ENCODE assay signal across 8 cellular contexts in genomic region chr1:68497358-68497698, GRCh38. TPM values are rescaled to one million over a fixed set of nuclear protein-coding genes. Genes with fewer than 3 reads are reported as not detected.
DNase-seq lines count a peak whose midpoint lies in the region; ATAC-seq, FAIRE-seq and TF ChIP-seq lines count a peak whose summit lies in the region.

No MANE protein-coding gene starts in this region.

- peak overlapping the region; percentile 87 for H3K27ac ChIP-seq in GM12878 (ENCODE audit: control insufficient read depth, insufficient read depth)

- in situ Hi-C loops in GM12878 (cut with MboI): no loop called here

- intact Hi-C loops in GM12878 (cut with micrococcal nuclease; ENCODE audit: unreplicated experiment): no loop called here
- intact Hi-C loops in mucosa of descending colon (cut with DNase I, micrococcal nuclease): no loop called here

- H3K4me3 ChIP-seq in GM12878: peak overlapping the region; percentile 82; the same call in 1 of the 2 replicates
- H3K4me3 ChIP-seq in mucosa of descending colon: no peak overlapping the region

- no TSS peak for BruUV-seq in GM12878 (replicated peaks; lab: Mats Ljungman, UMichigan)

- H3K79me2 ChIP-seq in GM12878 (ENCODE audit: control insufficient read depth, insufficient read depth, low read length): peaks cover 19% of the 10 kb centered on the region

- FAIRE-seq in GM12878 (lab: Jason Lieb, UNC): no peak

- 0% methylated on average over 3 of the region's 3 CpGs for WGBS in GM12878 (ENCODE audit: insufficient coverage, insufficient replicate concordance, low lambda C conversion rate, missing lambda C conversion rate)

- no peak for TF ChIP-seq POLR2A in GM12878 (IDR thresholded peaks at IDR 0.05; ENCODE audit: low read depth, low read length)

- H3K36me3 ChIP-seq in GM12878 (ENCODE audit: control insufficient read depth in 2 of 2, insufficient read depth in 2 of 2, low read length in 1 of 2): no peaks in the 10 kb centered on the region
- H3K36me3 ChIP-seq in mucosa of descending colon (ENCODE audit: low read depth): no peaks in the 10 kb centered on the region

- TF ChIP-seq CTCF in GM12878 (IDR thresholded peaks at IDR 0.05 in 2 of 3, conservative IDR thresholded peaks at IDR 0.05 in 1 of 3; ENCODE audit: control insufficient read depth in 2 of 3, extremely low read depth in 1 of 3, insufficient read depth in 1 of 3, low read depth in 3 of 3, low read length in 3 of 3) (no peak), mucosa of descending colon (IDR thresholded peaks at IDR 0.05) (no peak)

- TF ChIP-seq RAD21 in GM12878 (IDR thresholded peaks at IDR 0.05; ENCODE audit: insufficient read depth, low read depth, low read length): no peak

- H2AFZ ChIP-seq in GM12878 (ENCODE audit: control insufficient read depth, low read depth, low read length): peak overlapping the region; percentile 95

- H3K9ac ChIP-seq in GM12878 (ENCODE audit: control insufficient read depth, insufficient read depth, low read length): peak overlapping the region; percentile 84

- RAD21 ChIA-PET in GM12878 (lab: Charles Lee; ENCODE audit: unreplicated experiment): no interaction called here

- H3K9me3 ChIP-seq in GM12878 (replicated peaks; ENCODE audit: control insufficient read depth, insufficient read depth, low read length) (no peaks in the 10 kb centered on the region), mucosa of descending colon (no peaks in the 10 kb centered on the region)

- SMC1A ChIA-PET in GM12878 (lab: Charles Lee; ENCODE audit: uncharacterized antibody, unreplicated experiment): interaction anchor here (2.3 kb wide), 1 partner anchor 9 kb away, joined by 11 read pairs; no protein-coding TSS in a partner anchor

- ATAC-seq in GM19395 (IDR thresholded peaks at IDR 0.05; ENCODE audit: unreplicated experiment) (peak; percentile 25), HG03139 (IDR thresholded peaks at IDR 0.05; ENCODE audit: unreplicated experiment) (peak; percentile 5), GM12878 (peak; percentile 10), mucosa of descending colon (peak; percentile 6)

- no peaks in the 10 kb centered on the region for H3K27me3 ChIP-seq in GM12878 (replicated peaks in 1 of 2; ENCODE audit: control insufficient read depth in 2 of 2, insufficient read depth in 2 of 2, low read length in 1 of 2)

- TF ChIP-seq EP300 in GM12878 (IDR thresholded peaks at IDR 0.05; ENCODE audit: borderline replicate concordance in 1 of 2, control insufficient read depth in 1 of 2, low read depth in 2 of 2, low read length in 2 of 2): no peak

- CTCF ChIA-PET in GM12878 (lab: Yijun Ruan, JAX): interaction anchor here (0.5 kb wide), 1 partner anchor 177 kb away, joined by 3 read pairs; no protein-coding TSS in a partner anchor

- POLR2A ChIA-PET in GM12878 (lab: Charles Lee): interaction anchor here (1.9 kb wide), 1 partner anchor 9 kb away, joined by 6 read pairs; no protein-coding TSS in a partner anchor

- H4K20me1 ChIP-seq in GM12878 (ENCODE audit: control insufficient read depth, insufficient read depth): no peaks in the 10 kb centered on the region

- DNase-seq in GM12878 (ENCODE audit: low read depth, low spot score) (no peak), mucosa of descending colon (no peak), mesenteric fat pad (ENCODE audit: low spot score) (no peak), C1 segment of cervical spinal cord (lab: John Stamatoyannopoulos, UW) (no peak), KG1 (lab: John Stamatoyannopoulos, UW) (no peak), cerebellum (ENCODE audit: low spot score) (no peak)

- H3K4me1 ChIP-seq in GM12878 (ENCODE audit: control insufficient read depth, insufficient read depth, low read length) (no peaks in the 10 kb centered on the region; the same call in 1 of the 2 replicates), mucosa of descending colon (ENCODE audit: low read depth) (peaks cover 12% of the 10 kb centered on the region)

- peak overlapping the region; percentile 79 for H3K4me2 ChIP-seq in GM12878 (ENCODE audit: control insufficient read depth, insufficient read depth)

TF ChIP-seq in GM12878, 131 proteins besides CTCF, POLR2A, EP300 and RAD21 (continues in another document):
- TF ChIP-seq NFXL1 (IDR thresholded peaks at IDR 0.05; ENCODE audit: borderline replicate concordance): no peak
- TF ChIP-seq CBFB (IDR thresholded peaks at IDR 0.05; ENCODE audit: low read depth): no peak
- no peak for TF ChIP-seq EZH2 (IDR thresholded peaks at IDR 0.05; ENCODE audit: borderline replicate concordance, control insufficient read depth, low read depth, low read length)
- TF ChIP-seq, protein P1, sequence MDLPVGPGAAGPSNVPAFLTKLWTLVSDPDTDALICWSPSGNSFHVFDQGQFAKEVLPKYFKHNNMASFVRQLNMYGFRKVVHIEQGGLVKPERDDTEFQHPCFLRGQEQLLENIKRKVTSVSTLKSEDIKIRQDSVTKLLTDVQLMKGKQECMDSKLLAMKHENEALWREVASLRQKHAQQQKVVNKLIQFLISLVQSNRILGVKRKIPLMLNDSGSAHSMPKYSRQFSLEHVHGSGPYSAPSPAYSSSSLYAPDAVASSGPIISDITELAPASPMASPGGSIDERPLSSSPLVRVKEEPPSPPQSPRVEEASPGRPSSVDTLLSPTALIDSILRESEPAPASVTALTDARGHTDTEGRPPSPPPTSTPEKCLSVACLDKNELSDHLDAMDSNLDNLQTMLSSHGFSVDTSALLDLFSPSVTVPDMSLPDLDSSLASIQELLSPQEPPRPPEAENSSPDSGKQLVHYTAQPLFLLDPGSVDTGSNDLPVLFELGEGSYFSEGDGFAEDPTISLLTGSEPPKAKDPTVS (IDR thresholded peaks at IDR 0.05; ENCODE audit: low read depth, low read length): no peak
- TF ChIP-seq TBL1XR1 (IDR thresholded peaks at IDR 0.05; ENCODE audit: low read depth, low read length): no peak; the same call in 1 of the 2 replicates
- no peak for TF ChIP-seq IRF4 (IDR thresholded peaks at IDR 0.05; ENCODE audit: low read depth, low read length)
- TF ChIP-seq IRF3 (IDR thresholded peaks at IDR 0.05): no peak
- TF ChIP-seq CEBPB (IDR thresholded peaks at IDR 0.05; ENCODE audit: borderline replicate concordance in 1 of 2, low read depth in 2 of 2, low read length in 2 of 2): no peak
- TF ChIP-seq FOXK2 (IDR thresholded peaks at IDR 0.05): no peak
- no peak for TF ChIP-seq SUPT20H (IDR thresholded peaks at IDR 0.05; ENCODE audit: borderline replicate concordance, control insufficient read depth, low read depth, low read length)
- no peak for TF ChIP-seq RUNX3 (IDR thresholded peaks at IDR 0.05; ENCODE audit: low read length)
- TF ChIP-seq ATF3 (IDR thresholded peaks at IDR 0.05; ENCODE audit: borderline replicate concordance, extremely low read depth, low read depth, low read length): no peak

RNA-seq across cellular contexts. Expression of gene DEPDC1, which starts 0.4 kb away (rescaled TPM):
- total RNA-seq in GM12878 (2013; cell fraction: nucleolus; rRNA removed): 16.1 and 18.0 TPM in 2 replicates
- total RNA-seq in GM12878 (2014; rRNA removed) (15.7 and 20.2 TPM in 2 replicates), GM12878 (2014; rRNA removed; fragmentation: Illumina TruSeq; extraction: Trizol) (20.5 and 21.5 TPM in 2 replicates), GM12878 (2021) (16.8 and 16.9 TPM in 2 replicates), mucosa of descending colon (1 to 10 TPM; 1.9 to 9.2 (median 2.5) TPM), mesenteric fat pad (not detected), cerebellum (7.3 TPM)
- 2.2 TPM for polyA plus RNA-seq in GM12878 (2011; ENCODE audit: low read depth)
- polyA plus RNA-seq in GM12878 (2011; rRNA removed) (19.4 and 40.7 TPM in 2 replicates), GM12878 (2014; fragmentation: Illumina TruSeq; extraction: Trizol) (18.3 and 24.9 TPM in 2 replicates), GM12878 (2014; fragmentation: Nextera tagmentation; extraction: Ambion mirVana) (10 to 100 TPM in 1 of 2 experiments, 1 to 10 TPM in 1; 6.9 to 10.1 TPM), GM12878 (2014; rRNA removed) (7.0 and 9.4 TPM in 2 replicates), GM12878 (2016; fragmentation: Nextera tagmentation; extraction: Ambion mirVana) (10 to 100 TPM; 32.3 to 36.5 TPM)
- polyA plus RNA-seq in GM12878 (2011; cell fraction: cytosol; rRNA removed): 4.6 and 6.2 TPM in 2 replicates
- 26.8 and 27.9 TPM in 2 replicates for polyA plus RNA-seq in GM12878 (2011; cell fraction: nucleus; rRNA removed)
- 4.1 and 7.5 TPM in 2 replicates for polyA plus RNA-seq in GM12878 (2012)
- 7.5 and 17.5 TPM in 2 replicates for polyA minus RNA-seq in GM12878 (2011; rRNA and poly(A)+ RNA removed)
- 6.7 and 14.2 TPM in 2 replicates for polyA minus RNA-seq in GM12878 (2011; cell fraction: cytosol; rRNA and poly(A)+ RNA removed)
- polyA minus RNA-seq in GM12878 (2011; cell fraction: nucleus; rRNA and poly(A)+ RNA removed): 11.0 and 12.4 TPM in 2 replicates

RNA-seq across cellular contexts. Expression of gene RPE65, which starts 47.6 kb away (rescaled TPM):
- not detected in 2 replicates for total RNA-seq in GM12878 (2013; cell fraction: nucleolus; rRNA removed)
- not detected in 2 replicates for total RNA-seq in GM12878 (2014; rRNA removed)
- not detected in 2 replicates for total RNA-seq in GM12878 (2014; rRNA removed; fragmentation: Illumina TruSeq; extraction: Trizol)
- total RNA-seq in GM12878 (2021): not detected in 2 replicates
- polyA plus RNA-seq in GM12878 (2011; ENCODE audit: low read depth): not detected
- not detected in 2 replicates for polyA plus RNA-seq in GM12878 (2011; rRNA removed)
- not detected in 2 replicates for polyA plus RNA-seq in GM12878 (2011; cell fraction: cytosol; rRNA removed)
- polyA plus RNA-seq in GM12878 (2011; cell fraction: nucleus; rRNA removed): not detected in 2 replicates
- polyA plus RNA-seq in GM12878 (2012): not detected in 2 replicates
- polyA plus RNA-seq in GM12878 (2014; fragmentation: Illumina TruSeq; extraction: Trizol): not detected in 2 replicates
- not detected for polyA plus RNA-seq in GM12878 (2014; fragmentation: Nextera tagmentation; extraction: Ambion mirVana)
- not detected in 2 replicates for polyA plus RNA-seq in GM12878 (2014; rRNA removed)
- not detected for polyA plus RNA-seq in GM12878 (2016; fragmentation: Nextera tagmentation; extraction: Ambion mirVana)
- polyA minus RNA-seq in GM12878 (2011; rRNA and poly(A)+ RNA removed): not detected in 2 replicates
- not detected in 2 replicates for polyA minus RNA-seq in GM12878 (2011; cell fraction: cytosol; rRNA and poly(A)+ RNA removed)
- not detected in 2 replicates for polyA minus RNA-seq in GM12878 (2011; cell fraction: nucleus; rRNA and poly(A)+ RNA removed)
- total RNA-seq in mucosa of descending colon: not detected
- total RNA-seq in mesenteric fat pad: not detected
- 0.09 TPM for total RNA-seq in cerebellum
